In genomic region chr16:69106491-69107291, GRCh38 we compare ENCODE assay signal across 8 cellular contexts. TPM values are rescaled to one million over a fixed set of nuclear protein-coding genes. Genes with fewer than 3 reads are reported as not detected.
DNase-seq lines count a peak whose midpoint lies in the region; ATAC-seq and TF ChIP-seq lines count a peak whose summit lies in the region.

No MANE protein-coding gene starts in this region.

- peak overlapping the region; percentile 33 for H3K4me3 ChIP-seq in GM12864 (ENCODE audit: low read depth, low read length)
- H3K4me3 ChIP-seq in PC-9 = peak overlapping the region; percentile 93
- peak overlapping the region; percentile 88 for H3K4me3 ChIP-seq in epithelial cell of proximal tubule (ENCODE audit: low read depth, low read length)
- peak overlapping the region; percentile 63 to 86 for H3K4me3 ChIP-seq in neuronal stem cell (ENCODE audit: low read length in 2 of 2)

- H3K9ac ChIP-seq in neuronal stem cell (ENCODE audit: low read depth, low read length, poor library complexity) = peak overlapping the region; percentile 86

- H2BK12ac ChIP-seq in neuronal stem cell (ENCODE audit: low read length) = no peak overlapping the region

- H4K20me1 ChIP-seq in PC-9 (ENCODE audit: insufficient read depth) = no peaks in the 10 kb centered on the region

- H4K91ac ChIP-seq in neuronal stem cell (ENCODE audit: low read depth, low read length, poor library complexity) = no peak overlapping the region

- TF ChIP-seq CTCF in GM12864 (IDR thresholded peaks at IDR 0.05; ENCODE audit: low read depth, low read length, missing control alignments) (no peak), PC-9 (conservative IDR thresholded peaks at IDR 0.05) (no peak), epithelial cell of proximal tubule (conservative IDR thresholded peaks at IDR 0.05; ENCODE audit: low read depth, low read length) (no peak)

- H3K18ac ChIP-seq in neuronal stem cell (ENCODE audit: low read length) = peak overlapping the region; percentile 93

- H3K14ac ChIP-seq in neuronal stem cell (ENCODE audit: low read length) = peak overlapping the region; percentile 32

- H3K36me3 ChIP-seq in PC-9 (ENCODE audit: low read depth) = no peaks in the 10 kb centered on the region
- peaks cover 20 to 26% of the 10 kb centered on the region in 2 donors for H3K36me3 ChIP-seq in neuronal stem cell (replicated peaks in 1 of 2; ENCODE audit: control insufficient read depth in 2 of 2, insufficient read depth in 2 of 2, low read length in 2 of 2)

- no TSS peak for BruUV-seq in PC-9 (replicated peaks; lab: Mats Ljungman, UMichigan)

- H3K4ac ChIP-seq in neuronal stem cell (ENCODE audit: low read length) = no peak overlapping the region

- H3K23ac ChIP-seq in neuronal stem cell (ENCODE audit: low read depth, low read length, poor library complexity) = peak overlapping the region; percentile 29

- no peaks in the 10 kb centered on the region for H3K27me3 ChIP-seq in PC-9 (ENCODE audit: insufficient read depth, low read depth)
- H3K27me3 ChIP-seq in neuronal stem cell (ENCODE audit: control insufficient read depth in 3 of 3, insufficient read depth in 3 of 3, low read depth in 1 of 3, low read length in 3 of 3) = no peaks in the 10 kb centered on the region

- POLR2A ChIA-PET in PC-9 (lab: Charles Lee; ENCODE audit: unreplicated experiment) = no interaction called here

- CTCF ChIA-PET in PC-9 (lab: Charles Lee) = no interaction called here

- peak overlapping the region; percentile 69 for H2AK5ac ChIP-seq in neuronal stem cell (ENCODE audit: low read depth, low read length)

- H2BK15ac ChIP-seq in neuronal stem cell (ENCODE audit: low read length) = peak overlapping the region; percentile 78

- H2BK120ac ChIP-seq in neuronal stem cell (ENCODE audit: low read depth, low read length) = peak overlapping the region; percentile 41

- H3F3A ChIP-seq in PC-9 (ENCODE audit: insufficient read depth, low read depth) = peaks cover 18% of the 10 kb centered on the region; the same call in 1 of the 2 replicates

- WGBS in neuronal stem cell (ENCODE audit: extremely low coverage in 2 of 2, insufficient read length in 2 of 2, insufficient replicate concordance in 1 of 2), 2 donors = no CpG with 5 or more reads among the region's 54 CpGs

- peak overlapping the region; percentile 39 for H2BK5ac ChIP-seq in neuronal stem cell (ENCODE audit: low read length)

- H3K79me1 ChIP-seq in neuronal stem cell (ENCODE audit: low read depth, low read length) = peaks cover 16% of the 10 kb centered on the region

- peak overlapping the region; percentile 96 for H3K4me2 ChIP-seq in PC-9
- peak overlapping the region; percentile 99 for H3K4me2 ChIP-seq in neuronal stem cell (ENCODE audit: insufficient read depth, low read length, poor library complexity, severe bottlenecking)

- intact Hi-C loops in PC-9 (cut with micrococcal nuclease; ENCODE audit: unreplicated experiment) = loop anchor here (5.0 kb wide), 1 partner anchor 114 kb away; no protein-coding TSS in a partner anchor

- H3K4me1 ChIP-seq in PC-9 (replicated peaks; ENCODE audit: insufficient read depth) (peaks cover 14% of the 10 kb centered on the region; the same call in 1 of the 2 replicates), neuronal stem cell (ENCODE audit: control insufficient read depth in 2 of 2, insufficient read depth in 1 of 2, low read depth in 1 of 2, low read length in 2 of 2) (peaks cover 13 to 16% of the 10 kb centered on the region in 2 donors)

- H3K9me3 ChIP-seq in PC-9 (ENCODE audit: insufficient read depth, low read depth) = no peaks in the 10 kb centered on the region
- no peaks in the 10 kb centered on the region for H3K9me3 ChIP-seq in neuronal stem cell (replicated peaks in 1 of 2; ENCODE audit: control insufficient read depth in 2 of 2, insufficient read depth in 1 of 2, low read depth in 1 of 2, low read length in 2 of 2)

- ATAC-seq in GM18520 (IDR thresholded peaks at IDR 0.05; ENCODE audit: unreplicated experiment) = no peak

- no peak overlapping the region for H3K27ac ChIP-seq in PC-9
- H3K27ac ChIP-seq in neuronal stem cell (replicated peaks; ENCODE audit: low read length) = no peak overlapping the region

- H4K8ac ChIP-seq in neuronal stem cell (ENCODE audit: low read depth, low read length) = no peak overlapping the region

- no peaks in the 10 kb centered on the region for H3K9me2 ChIP-seq in PC-9 (ENCODE audit: insufficient read depth)

- H3K79me2 ChIP-seq in PC-9 (ENCODE audit: low read depth) = peaks cover 12% of the 10 kb centered on the region

- H2AFZ ChIP-seq in PC-9 (peak overlapping the region; percentile 82), neuronal stem cell (ENCODE audit: low read length) (peak overlapping the region; percentile 90)

- DNase-seq in GM12864 (ENCODE audit: low read depth) (no peak), PC-9 (peak in 1 of 2 experiments; percentile 12), epithelial cell of proximal tubule (ENCODE audit: low read depth) (no peak), neuronal stem cell (ENCODE audit: low spot score) (peak; percentile 51), middle frontal gyrus (ENCODE audit: extremely low spot score, low spot score) (no peak), pons (ENCODE audit: low spot score) (no peak), cerebellar cortex (ENCODE audit: low spot score) (no peak)

RNA-seq across cellular contexts. Expression of gene HAS3, which starts 1.2 kb away (rescaled TPM):
- total RNA-seq in PC-9 (2021) (2.5 and 2.7 TPM in 2 replicates), epithelial cell of proximal tubule (14.0 and 16.4 TPM in 2 replicates)
- polyA plus RNA-seq in neuronal stem cell (2013, experiment 1 of 2) = 2.0 TPM
- 2.0 TPM for polyA plus RNA-seq in neuronal stem cell (2013, experiment 2 of 2)

RNA-seq across cellular contexts. Expression of gene CHTF8, which starts 25.7 kb away (rescaled TPM):
- total RNA-seq in PC-9 (2021) = 126 and 161 TPM in 2 replicates
- 47.4 and 53.7 TPM in 2 replicates for total RNA-seq in epithelial cell of proximal tubule
- polyA plus RNA-seq in neuronal stem cell (2013, experiment 1 of 2) = 95.4 TPM
- 91.8 TPM for polyA plus RNA-seq in neuronal stem cell (2013, experiment 2 of 2)

RNA-seq across cellular contexts. Expression of gene UTP4, which starts 25.8 kb away (rescaled TPM):
- total RNA-seq in PC-9 (2021) (42.1 and 45.9 TPM in 2 replicates), epithelial cell of proximal tubule (16.3 and 41.0 TPM in 2 replicates)
- polyA plus RNA-seq in neuronal stem cell (2013, experiment 1 of 2) = 23.3 TPM
- 24.2 TPM for polyA plus RNA-seq in neuronal stem cell (2013, experiment 2 of 2)

Comparison
In these comparisons a context has a peak if more than half of its experiments do, and no peak if none do; other contexts are left out.
1. H3K4me3 ChIP-seq: peak in every context shown above with its lines; median percentile 93 in PC-9; 88 in epithelial cell of proximal tubule; 74 in neuronal stem cell; 33 in GM12864.